In the genomic region with DNA sequence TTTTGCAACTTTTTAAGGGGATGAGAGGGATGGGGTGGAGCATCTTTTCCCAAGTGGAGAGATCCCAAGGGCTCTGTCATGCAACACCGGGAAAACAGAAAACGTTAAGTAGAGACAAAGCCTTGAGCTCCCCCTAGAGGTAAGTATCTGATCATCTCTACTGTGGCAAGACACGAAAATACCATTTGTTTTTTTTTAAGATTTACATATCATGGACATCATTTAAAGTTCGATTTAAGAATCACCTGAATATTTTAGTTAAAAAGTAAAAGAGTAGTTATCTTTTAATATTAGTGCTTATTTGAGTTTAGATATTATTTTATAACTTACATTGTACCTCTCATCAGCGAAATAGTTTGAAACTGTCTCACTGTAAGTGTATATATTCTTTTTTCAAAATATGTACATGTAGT, we compare ENCODE assay signal across 8 cellular contexts.
DNase-seq lines count a peak whose midpoint lies in the region; FAIRE-seq and TF ChIP-seq lines count a peak whose summit lies in the region.

No MANE protein-coding gene starts in this region.

- H3K27me3 Mint-ChIP-seq in activated CD4-positive, alpha-beta memory T cell treated with anti-CD3 and anti-CD28 coated beads, Interleukin-2, amount 10 ng/mL, durations not matched to agents 7 days and 5 days = peaks cover 5% of the 10 kb centered on the region

- H3K9me3 ChIP-seq in PC-9 (ENCODE audit: insufficient read depth, low read depth) = no peaks in the 10 kb centered on the region

- POLR2A ChIA-PET in PC-9 (lab: Charles Lee; ENCODE audit: unreplicated experiment) = no interaction called here
- POLR2A ChIA-PET in activated CD4-positive, alpha-beta memory T cell treated with anti-CD3 and anti-CD28 coated beads, Interleukin-2, amount 10 ng/mL, durations not matched to agents 7 days and 5 days (lab: Charles Lee) = interaction anchor here (0.6 kb wide), 1 partner anchor 17 kb away, joined by 3 read pairs; no protein-coding TSS in a partner anchor

- H3K9me3 Mint-ChIP-seq in activated CD4-positive, alpha-beta memory T cell treated with anti-CD3 and anti-CD28 coated beads, Interleukin-2, amount 10 ng/mL, durations not matched to agents 7 days and 5 days = no peaks in the 10 kb centered on the region

- H3K27ac ChIP-seq in PC-9 (no peak overlapping the region), dorsolateral prefrontal cortex (peak overlapping the region in 1 of 59 donors; percentile 30)

- TF ChIP-seq CTCF in AG09319 (IDR thresholded peaks at IDR 0.05; ENCODE audit: low read depth, low read length) = peak; percentile 71
- peak; percentile 64 for TF ChIP-seq CTCF in GM13977 (IDR thresholded peaks at IDR 0.05; ENCODE audit: extremely low read depth, insufficient read depth, missing control alignments)
- peak; percentile 80 for TF ChIP-seq CTCF in PC-9 (conservative IDR thresholded peaks at IDR 0.05)
- peak; percentile 56 to 92 (median 77) for TF ChIP-seq CTCF in dorsolateral prefrontal cortex (IDR thresholded peaks at IDR 0.05 in 54 of 56, conservative IDR thresholded peaks at IDR 0.05 in 2 of 56; ENCODE audit: low read depth in 1 of 56, partially characterized antibody in 56 of 56)

- peaks cover 3% of the 10 kb centered on the region for H3K4me1 Mint-ChIP-seq in activated CD4-positive, alpha-beta memory T cell treated with anti-CD3 and anti-CD28 coated beads, Interleukin-2, amount 10 ng/mL, durations not matched to agents 7 days and 5 days

- H3K9me2 ChIP-seq in PC-9 (ENCODE audit: insufficient read depth) = no peaks in the 10 kb centered on the region

- H3K4me2 ChIP-seq in PC-9 = no peak overlapping the region

- no peaks in the 10 kb centered on the region for H3F3A ChIP-seq in PC-9 (ENCODE audit: insufficient read depth, low read depth)

- no peaks in the 10 kb centered on the region for H3K4me1 ChIP-seq in PC-9 (replicated peaks; ENCODE audit: insufficient read depth)

- CTCF ChIA-PET in PC-9 (lab: Charles Lee) = interaction anchor here (0.7 to 1.2 kb wide), 4 partner anchors 27 to 1254 kb away, joined by 3 to 12 read pairs (median 5); a partner anchor contains a TSS
- CTCF ChIA-PET in activated CD4-positive, alpha-beta memory T cell treated with anti-CD3 and anti-CD28 coated beads, Interleukin-2, amount 10 ng/mL, durations not matched to agents 7 days and 5 days (lab: Charles Lee) = interaction anchor here (0.8 to 4.3 kb wide), 6 partner anchors 85 to 335 kb away, joined by 3 to 25 read pairs (median 4); no protein-coding TSS in a partner anchor

- in situ Hi-C loops in GM13977 (cut with MboI; ENCODE audit: low pct_unique_long_range_greater_than_20kb, low sequenced_read_pairs, unreplicated experiment) = loop anchor here (10.0 kb wide), 1 partner anchor 324 kb away; no protein-coding TSS in a partner anchor

- DNase-seq in AG09319 (ENCODE audit: extremely low read depth, low read depth) = peak; percentile 31
- peak; percentile 73 for DNase-seq in GM13977 (ENCODE audit: low spot score)
- peak; percentile 59 for DNase-seq in HTR-8/SVneo (ENCODE audit: insufficient read length, low spot score)
- DNase-seq in PC-9 = peak; percentile 6 to 40
- no peak for DNase-seq in dorsolateral prefrontal cortex
- peak; percentile 65 to 78 for DNase-seq in lung microvascular endothelial cell (ENCODE audit: low read depth in 2 of 2)
- DNase-seq in activated CD4-positive, alpha-beta memory T cell treated with anti-CD3 and anti-CD28 coated beads, Interleukin-2, amount 10 ng/mL, durations not matched to agents 7 days and 5 days = no peak
- no peak for DNase-seq in GM19238 (ENCODE audit: insufficient read length, low spot score)

- H3K4me3 Mint-ChIP-seq in activated CD4-positive, alpha-beta memory T cell treated with anti-CD3 and anti-CD28 coated beads, Interleukin-2, amount 10 ng/mL, durations not matched to agents 7 days and 5 days = no peak overlapping the region

- intact Hi-C loops in PC-9 (cut with micrococcal nuclease; ENCODE audit: unreplicated experiment) (loop anchor here (1.0 to 10.0 kb wide), 3 partner anchors 319 to 554 kb away; no protein-coding TSS in a partner anchor), dorsolateral prefrontal cortex (cut with DNase I) (loop anchor here (1.0 to 5.0 kb wide), 2 partner anchors 317 to 318 kb away; no protein-coding TSS in a partner anchor)

- no peaks in the 10 kb centered on the region for H3K79me2 ChIP-seq in PC-9 (ENCODE audit: low read depth)

- H3K36me3 ChIP-seq in PC-9 (ENCODE audit: low read depth) = no peaks in the 10 kb centered on the region

- no TSS peak for BruUV-seq in PC-9 (replicated peaks; lab: Mats Ljungman, UMichigan)

- H3K4me3 ChIP-seq in PC-9 (no peak overlapping the region), dorsolateral prefrontal cortex (no peak overlapping the region)

- H3K27ac Mint-ChIP-seq in activated CD4-positive, alpha-beta memory T cell treated with anti-CD3 and anti-CD28 coated beads, Interleukin-2, amount 10 ng/mL, durations not matched to agents 7 days and 5 days = no peak overlapping the region

- H2AFZ ChIP-seq in PC-9 = no peak overlapping the region

- H4K20me1 ChIP-seq in PC-9 (ENCODE audit: insufficient read depth) = no peaks in the 10 kb centered on the region

- H3K27me3 ChIP-seq in PC-9 (ENCODE audit: insufficient read depth, low read depth) (no peaks in the 10 kb centered on the region), dorsolateral prefrontal cortex (no peaks in the 10 kb centered on the region)

- H3K36me3 Mint-ChIP-seq in activated CD4-positive, alpha-beta memory T cell treated with anti-CD3 and anti-CD28 coated beads, Interleukin-2, amount 10 ng/mL, durations not matched to agents 7 days and 5 days (ENCODE audit: low read depth) = no peaks in the 10 kb centered on the region

- FAIRE-seq in HTR-8/SVneo (lab: Jason Lieb, UNC) = no peak

Comparison
In these comparisons a context has a peak if more than half of its experiments do, and no peak if none do; other contexts are left out.
1. DNase-seq: peak in AG09319 (single experiment), GM13977 (single experiment), HTR-8/SVneo (single experiment), PC-9 (2 of 2) and lung microvascular endothelial cell (2 of 2); none in dorsolateral prefrontal cortex (0 of 10), activated CD4-positive, alpha-beta memory T cell treated with anti-CD3 and anti-CD28 coated beads, Interleukin-2, amount 10 ng/mL, durations not matched to agents 7 days and 5 days (single experiment) and GM19238 (single experiment).
2. Peak in every context shown above with its lines, with median percentiles within 50 percentile points of each other: CTCF ChIP-seq.